In genomic region chr3:15269091-15269989, GRCh38 we compare ENCODE assay signal across 8 cellular contexts.
DNase-seq lines count a peak whose midpoint lies in the region; ATAC-seq lines count a peak whose summit lies in the region.

No MANE protein-coding gene starts in this region.

- no peak overlapping the region for H3K4me3 ChIP-seq in skeletal muscle tissue (ENCODE audit: low read length in 3 of 3)

- peaks cover 26 to 79% (median 40%) of the 10 kb centered on the region in 3 donors for H3K4me1 ChIP-seq in skeletal muscle tissue (ENCODE audit: control insufficient read depth in 3 of 3, insufficient read depth in 3 of 3, low read length in 3 of 3)

- no peaks in the 10 kb centered on the region for H3K9me3 ChIP-seq in skeletal muscle tissue (ENCODE audit: control insufficient read depth in 3 of 3, low read length in 3 of 3)

- H3K27ac ChIP-seq in angular gyrus (ENCODE audit: low read depth, low read length) (peak overlapping the region; percentile 91), skeletal muscle tissue (ENCODE audit: low read depth, low read length) (peak overlapping the region; percentile 82)

- H3K36me3 ChIP-seq in skeletal muscle tissue (ENCODE audit: control insufficient read depth in 3 of 3, insufficient read depth in 3 of 3, low read length in 3 of 3), result peaks cover 2 to 8% (median 2%) of the 10 kb centered on the region in 3 donors

- ATAC-seq in GM18909 (IDR thresholded peaks at IDR 0.05; ENCODE audit: poor library complexity, unreplicated experiment) (peak; percentile 75), HG03460 (IDR thresholded peaks at IDR 0.05; ENCODE audit: unreplicated experiment) (peak; percentile 52)

- peak; percentile 92 for DNase-seq in T-helper 22 cell (ENCODE audit: low read depth)
- DNase-seq in hepatic stellate cell (ENCODE audit: low spot score), result peak; percentile 55
- DNase-seq in NCI-H345 (lab: John Stamatoyannopoulos, UW), result no peak
- no peak for DNase-seq in NCI-H82 (lab: John Stamatoyannopoulos, UW)

- H3K9ac ChIP-seq in skeletal muscle tissue (ENCODE audit: low read depth in 1 of 3, low read length in 3 of 3), result peak overlapping the region in 2 of 3 donors; percentile 3 to 30

- H3K27me3 ChIP-seq in skeletal muscle tissue (ENCODE audit: control insufficient read depth in 3 of 3, insufficient read depth in 3 of 3, low read length in 3 of 3), result no peaks in the 10 kb centered on the region

Comparison
In these comparisons a context has a peak if more than half of its experiments do, and no peak if none do; other contexts are left out.
1. DNase-seq: peak in T-helper 22 cell (single experiment) and hepatic stellate cell (single experiment); none in NCI-H345 (single experiment) and NCI-H82 (single experiment).